ENCODE assay signal across 8 cellular contexts in genomic region chr3:157282261-157283191, GRCh38.
DNase-seq lines count a peak whose midpoint lies in the region; ATAC-seq, FAIRE-seq and TF ChIP-seq lines count a peak whose summit lies in the region.

No MANE protein-coding gene starts in this region.

- no peak overlapping the region for H2AFZ ChIP-seq in ACC112 (ENCODE audit: low read length, unreplicated experiment)

- ATAC-seq in lower lobe of right lung (peak; percentile 73 to 81), GM21529 (IDR thresholded peaks at IDR 0.05; ENCODE audit: unreplicated experiment) (no peak), HG03045 (IDR thresholded peaks at IDR 0.05; ENCODE audit: unreplicated experiment) (no peak)

- H3K79me2 ChIP-seq in ACC112 (ENCODE audit: control insufficient read depth, insufficient read depth, low read length, unreplicated experiment), result peaks cover 9% of the 10 kb centered on the region

- DNase-seq in HTR-8/SVneo (ENCODE audit: insufficient read length, low spot score) (peak; percentile 14), dedifferentiated amniotic fluid mesenchymal stem cell (ENCODE audit: extremely low spot score) (peak; percentile 58), lower lobe of right lung (no peak), H7 (no peak), iPS-NIHi11 (ENCODE audit: low spot score) (no peak)

- H3K27me3 ChIP-seq in ACC112 (ENCODE audit: insufficient read depth, low read length), result no peaks in the 10 kb centered on the region
- no peaks in the 10 kb centered on the region for H3K27me3 ChIP-seq in lower lobe of right lung (ENCODE audit: low read depth)
- H3K27me3 ChIP-seq in H7 (ENCODE audit: control insufficient read depth, insufficient read depth, low read length), result no peaks in the 10 kb centered on the region

- H3K27ac ChIP-seq in ACC112 (ENCODE audit: low read depth, low read length) (peak overlapping the region; percentile 97), lower lobe of right lung (no peak overlapping the region)

- TF ChIP-seq CTCF in lower lobe of right lung (IDR thresholded peaks at IDR 0.05), result no peak

- no peaks in the 10 kb centered on the region for H3K9me3 ChIP-seq in lower lobe of right lung

- H3K4me3 ChIP-seq in ACC112 (ENCODE audit: low read depth, low read length) (peak overlapping the region; percentile 57), lower lobe of right lung (no peak overlapping the region), H7 (ENCODE audit: insufficient read depth, low read depth, low read length) (no peak overlapping the region)

- FAIRE-seq in HTR-8/SVneo (lab: Jason Lieb, UNC), result no peak

- H3K4me1 ChIP-seq in ACC112 (ENCODE audit: control insufficient read depth, insufficient read depth, low read length, unreplicated experiment), result peaks cover 65% of the 10 kb centered on the region
- no peaks in the 10 kb centered on the region for H3K4me1 ChIP-seq in lower lobe of right lung

- intact Hi-C loops in lower lobe of right lung (cut with DNase I), result no loop called here

- no peaks in the 10 kb centered on the region for H3K36me3 ChIP-seq in ACC112 (ENCODE audit: insufficient read depth, low read length)
- H3K36me3 ChIP-seq in lower lobe of right lung, result no peaks in the 10 kb centered on the region
- no peaks in the 10 kb centered on the region for H3K36me3 ChIP-seq in H7 (replicated peaks; ENCODE audit: control insufficient read depth, insufficient read depth, low read length)

Comparison
In these comparisons a context has a peak if more than half of its experiments do, and no peak if none do; other contexts are left out.
1. DNase-seq: peak in HTR-8/SVneo (single experiment) and dedifferentiated amniotic fluid mesenchymal stem cell (single experiment); none in lower lobe of right lung (single experiment), H7 (single experiment) and iPS-NIHi11 (single experiment).
2. ATAC-seq: peak in lower lobe of right lung (2 of 2); none in GM21529 (single experiment) and HG03045 (single experiment).